ENCODE assay signal across 17 cellular contexts in the genomic region with DNA sequence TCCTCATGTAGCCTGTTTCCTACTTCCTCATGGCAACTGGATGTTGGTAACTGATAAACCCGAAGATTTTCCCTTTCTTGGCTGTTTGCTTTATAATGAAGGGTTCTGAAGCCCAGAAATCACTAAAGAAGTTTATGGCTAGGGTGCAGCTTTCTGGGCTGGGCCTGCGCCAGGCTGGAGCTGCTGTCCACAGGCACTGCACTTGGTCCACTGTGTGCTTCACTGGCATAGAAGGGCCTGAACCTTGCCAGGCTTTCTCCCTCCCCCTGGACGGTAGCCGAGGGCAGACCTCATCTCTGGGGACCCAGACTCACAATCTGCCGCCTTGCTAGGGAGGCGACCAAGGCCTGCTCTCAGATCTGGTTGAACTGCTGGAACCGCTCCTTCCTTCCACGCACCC.
DNase-seq lines count a peak whose midpoint lies in the region; ATAC-seq and TF ChIP-seq lines count a peak whose summit lies in the region.
"Had no signal": no experiment of that assay in that cellular context is flagged by ENCODE, and none has a peak within 500 bp of the region (broad histone marks: within the 10 kb centered on the region; RNA-seq: fewer than 3 reads in every experiment).

No MANE protein-coding gene starts in this region.

- DNase-seq in mammary epithelial cell (no peak), glutamatergic neuron (peak; percentile 33), Ammon's horn (ENCODE audit: low spot score) (no peak), GDM1 (lab: John Stamatoyannopoulos, UW) (no peak), COLO668 (lab: John Stamatoyannopoulos, UW; ENCODE audit: unreplicated experiment) (no peak)
- DNase-seq: CD4-positive, alpha-beta T cell; NCI-H1417; NCI-H2029; NCI-H510A; NCI-H82; SHP77 treated with DMSO at 0.1 percent for 48 hours had no signal

- H4K20me1 ChIP-seq in BLaER1 treated with 17β-estradiol and CSF1 and Interleukin-3, amounts not matched to agents 10 nM and 100 nM: no peaks in the 10 kb centered on the region; a peak in 1 of 22 replicates
- no peaks in the 10 kb centered on the region for H4K20me1 ChIP-seq in mammary epithelial cell (ENCODE audit: insufficient read depth, low read length)

- in situ Hi-C loops in mammary epithelial cell (cut with MboI; ENCODE audit: low sequenced_read_pairs in 2 of 2): loop anchor here (5.0 to 25.0 kb wide), 3 partner anchors 303 to 653 kb away; partner anchors contain the start of gene CEP68 (in 1 of the 2)

- no peaks in the 10 kb centered on the region for H3K36me3 Mint-ChIP-seq in glutamatergic neuron (ENCODE audit: unreplicated experiment)
- H3K36me3 Mint-ChIP-seq: IgD-negative memory B cell had no signal

- peaks cover 5% of the 10 kb centered on the region for H3K9me3 Mint-ChIP-seq in glutamatergic neuron (ENCODE audit: unreplicated experiment)
- H3K9me3 Mint-ChIP-seq: CD4-positive, alpha-beta T cell; IgD-negative memory B cell had no signal

- H3K9ac ChIP-seq in BLaER1 treated with 17β-estradiol and CSF1 and Interleukin-3, amounts not matched to agents 10 nM and 100 nM: peak overlapping the region in 3 of 11 experiments; percentile 7 to 35 (median 15); a peak in 3 of 22 replicates
- H3K9ac ChIP-seq in mammary epithelial cell (ENCODE audit: insufficient read depth, low read length): no peak overlapping the region

- TF ChIP-seq CTCF in mammary epithelial cell (conservative IDR thresholded peaks at IDR 0.05 in 1 of 2, IDR thresholded peaks at IDR 0.05 in 1 of 2; ENCODE audit: extremely low read depth in 1 of 2, insufficient read depth in 1 of 2, low read depth in 1 of 2, low read length in 2 of 2) (no peak), glutamatergic neuron (IDR thresholded peaks at IDR 0.05; ENCODE audit: partially characterized antibody, unreplicated experiment) (no peak)

- peaks cover 17 to 72% (median 51%) of the 10 kb centered on the region in 10 experiments; a peak in 19 of 20 replicates for H3K4me1 ChIP-seq in BLaER1 treated with 17β-estradiol and CSF1 and Interleukin-3, amounts not matched to agents 10 nM and 100 nM
- H3K4me1 ChIP-seq in mammary epithelial cell (ENCODE audit: insufficient read depth, low read length): peaks cover 19% of the 10 kb centered on the region

- WGBS in mammary epithelial cell (ENCODE audit: low coverage, missing lambda C conversion rate): 92% methylated on average over 6 of the region's 8 CpGs

- H3K36me3 ChIP-seq in BLaER1 treated with 17β-estradiol and CSF1 and Interleukin-3, amounts not matched to agents 10 nM and 100 nM: no peaks in the 10 kb centered on the region
- no peaks in the 10 kb centered on the region for H3K36me3 ChIP-seq in mammary epithelial cell (ENCODE audit: insufficient read depth, low read length)
- H3K36me3 ChIP-seq: HAP-1 had no signal

- H3K4me1 Mint-ChIP-seq in glutamatergic neuron (ENCODE audit: low read depth, unreplicated experiment): peaks cover 23% of the 10 kb centered on the region

- no peaks in the 10 kb centered on the region for H3K79me2 ChIP-seq in mammary epithelial cell (ENCODE audit: insufficient read depth, low read length)

- H3K27ac ChIP-seq in BLaER1 treated with 17β-estradiol and CSF1 and Interleukin-3, amounts not matched to agents 10 nM and 100 nM: peak overlapping the region in 1 of 11 experiments; percentile 10; a peak in 1 of 22 replicates
- H3K27ac ChIP-seq in mammary epithelial cell (ENCODE audit: insufficient read depth, low read depth, low read length): peak overlapping the region; percentile 96
- peak overlapping the region in 16 of 21 experiments; percentile 8 to 83 (median 52) for H3K27ac ChIP-seq in skin epidermis

- no peak overlapping the region for H3K4me3 Mint-ChIP-seq in glutamatergic neuron (ENCODE audit: unreplicated experiment)
- H3K4me3 Mint-ChIP-seq: CD4-positive, alpha-beta T cell; IgD-negative memory B cell had no signal

- H3K27me3 ChIP-seq in BLaER1 treated with 17β-estradiol and CSF1 and Interleukin-3, amounts not matched to agents 10 nM and 100 nM: no peaks in the 10 kb centered on the region
- no peaks in the 10 kb centered on the region for H3K27me3 ChIP-seq in mammary epithelial cell (ENCODE audit: insufficient read depth, low read length)

- intact Hi-C loops in mammary epithelial cell (cut with micrococcal nuclease): loop anchor here (2.0 to 5.0 kb wide), 4 partner anchors 133 to 249 kb away; partner anchors contain the start of gene SPRED2

- H3K4me3 ChIP-seq in BLaER1 treated with 17β-estradiol and CSF1 and Interleukin-3, amounts not matched to agents 10 nM and 100 nM: no peak overlapping the region
- H3K4me3 ChIP-seq in mammary epithelial cell (replicated peaks in 1 of 3; ENCODE audit: insufficient read depth in 1 of 3, low read depth in 2 of 3, low read length in 3 of 3): no peak overlapping the region
- H3K4me3 ChIP-seq in skin epidermis: no peak overlapping the region
- H3K4me3 ChIP-seq: HAP-1 had no signal

- CTCF ChIA-PET in mammary epithelial cell (lab: Charles Lee; ENCODE audit: low non-redundant PET): no interaction called here

- ATAC-seq in HG03442 (IDR thresholded peaks at IDR 0.05; ENCODE audit: unreplicated experiment): no peak
- ATAC-seq: Panc1 had no signal

- peak overlapping the region; percentile 53 to 79 (median 71); a peak in 20 of 22 replicates for H3K4me2 ChIP-seq in BLaER1 treated with 17β-estradiol and CSF1 and Interleukin-3, amounts not matched to agents 10 nM and 100 nM
- peak overlapping the region; percentile 94 for H3K4me2 ChIP-seq in mammary epithelial cell (ENCODE audit: insufficient read depth, low read depth, low read length)

- H3K9me3 ChIP-seq in BLaER1 treated with 17β-estradiol and CSF1 and Interleukin-3, amounts not matched to agents 10 nM and 100 nM (replicated peaks in 1 of 11): no peaks in the 10 kb centered on the region
- H3K9me3 ChIP-seq in mammary epithelial cell (replicated peaks; ENCODE audit: insufficient read depth, low read length): no peaks in the 10 kb centered on the region
- H3K9me3 ChIP-seq: HAP-1 had no signal

- H3K27me3 Mint-ChIP-seq in glutamatergic neuron (ENCODE audit: unreplicated experiment): no peaks in the 10 kb centered on the region

- BruUV-seq in mammary epithelial cell (replicated peaks; lab: Mats Ljungman, UMichigan): no TSS peak

- H3K27ac Mint-ChIP-seq in glutamatergic neuron (ENCODE audit: unreplicated experiment): peak overlapping the region; percentile 50
- H3K27ac Mint-ChIP-seq: CD4-positive, alpha-beta T cell; IgD-negative memory B cell had no signal

- H2AFZ ChIP-seq in mammary epithelial cell (ENCODE audit: low read depth, low read length): peak overlapping the region; percentile 80

- dilution Hi-C loops in mammary epithelial cell (cut with HindIII; ENCODE audit: low sequenced_read_pairs): no loop called here
